Comparison of ENCODE assay signal across 8 cellular contexts in the genomic region with DNA sequence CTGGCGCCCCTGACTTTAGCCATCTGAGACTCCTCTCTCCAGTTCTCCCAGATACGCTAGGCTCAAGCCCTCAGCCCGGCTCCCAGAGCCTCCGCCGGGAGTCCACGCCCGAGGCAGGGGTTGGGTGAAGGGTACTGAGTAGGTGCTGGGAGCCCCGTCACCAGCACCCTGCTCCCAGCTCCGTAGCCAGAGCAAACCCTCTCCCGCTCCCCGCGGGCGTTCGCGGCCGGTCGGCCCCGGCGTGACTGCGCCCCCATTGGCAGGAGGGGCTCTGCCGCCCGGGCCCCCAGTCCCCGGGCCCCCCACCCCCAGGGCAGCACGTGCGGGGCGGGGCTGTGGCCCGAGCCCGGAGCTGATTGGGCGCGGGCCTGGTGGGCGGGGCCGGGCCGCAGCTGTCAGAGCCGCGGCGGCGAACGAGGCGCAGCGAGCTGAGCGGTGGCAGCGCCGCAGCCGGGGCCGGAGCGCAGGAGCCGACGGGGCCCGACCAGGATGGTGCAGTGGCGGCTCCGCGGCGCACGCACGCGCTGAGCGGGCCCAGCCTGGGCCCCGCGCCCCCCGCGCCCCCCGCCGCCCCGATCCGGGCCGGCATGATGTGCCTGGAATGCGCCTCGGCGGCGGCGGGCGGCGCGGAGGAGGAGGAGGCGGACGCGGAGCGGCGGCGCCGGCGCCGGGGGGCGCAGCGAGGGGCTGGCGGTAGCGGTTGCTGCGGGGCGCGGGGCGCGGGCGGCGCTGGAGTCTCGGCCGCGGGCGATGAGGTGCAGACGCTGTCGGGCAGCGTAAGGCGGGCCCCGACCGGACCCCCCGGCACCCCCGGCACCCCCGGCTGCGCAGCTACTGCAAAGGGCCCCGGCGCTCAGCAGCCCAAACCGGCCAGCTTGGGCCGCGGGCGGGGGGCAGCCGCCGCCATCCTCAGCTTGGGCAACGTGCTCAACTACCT. TPM values are rescaled to one million over a fixed set of nuclear protein-coding genes. Genes with fewer than 3 reads are reported as not detected.
A peak's percentile ranks its signal among the peaks of the same experiment; 100 is the strongest.
DNase-seq lines count a peak whose midpoint lies in the region; ATAC-seq and TF ChIP-seq lines count a peak whose summit lies in the region.

A gene with protein sequence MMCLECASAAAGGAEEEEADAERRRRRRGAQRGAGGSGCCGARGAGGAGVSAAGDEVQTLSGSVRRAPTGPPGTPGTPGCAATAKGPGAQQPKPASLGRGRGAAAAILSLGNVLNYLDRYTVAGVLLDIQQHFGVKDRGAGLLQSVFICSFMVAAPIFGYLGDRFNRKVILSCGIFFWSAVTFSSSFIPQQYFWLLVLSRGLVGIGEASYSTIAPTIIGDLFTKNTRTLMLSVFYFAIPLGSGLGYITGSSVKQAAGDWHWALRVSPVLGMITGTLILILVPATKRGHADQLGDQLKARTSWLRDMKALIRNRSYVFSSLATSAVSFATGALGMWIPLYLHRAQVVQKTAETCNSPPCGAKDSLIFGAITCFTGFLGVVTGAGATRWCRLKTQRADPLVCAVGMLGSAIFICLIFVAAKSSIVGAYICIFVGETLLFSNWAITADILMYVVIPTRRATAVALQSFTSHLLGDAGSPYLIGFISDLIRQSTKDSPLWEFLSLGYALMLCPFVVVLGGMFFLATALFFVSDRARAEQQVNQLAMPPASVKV (plus strand): TSS at position 421 of the 937 bp plus-strand sequence. CDS start 167 bp downstream, at position 588.

- peaks cover 66% of the 10 kb centered on the region for H3K4me1 ChIP-seq in PC-9 (replicated peaks; ENCODE audit: insufficient read depth)
- peaks cover 17% of the 10 kb centered on the region for H3K4me1 ChIP-seq in stomach smooth muscle (ENCODE audit: control insufficient read depth, insufficient read depth, low read length)

- CTCF ChIA-PET in PC-9 (lab: Charles Lee) = interaction anchor here (0.6 to 1.2 kb wide), 3 partner anchors 23 to 102 kb away, joined by 3 to 7 read pairs (median 4); no protein-coding TSS in a partner anchor

- H3K9ac ChIP-seq in neural cell (ENCODE audit: low read length) (peak within 1 kb of the TSS; percentile 95), stomach smooth muscle (ENCODE audit: low read length in 2 of 2) (no peak within 1 kb of the TSS)

- TF ChIP-seq EP300 in neural cell (conservative IDR thresholded peaks at IDR 0.05; ENCODE audit: poor library complexity, severe bottlenecking) = no peak

- BruUV-seq in PC-9 (replicated peaks; lab: Mats Ljungman, UMichigan) = no TSS peak

- H3K9me2 ChIP-seq in PC-9 (ENCODE audit: insufficient read depth) (no peaks in the 10 kb centered on the region), neural cell (ENCODE audit: insufficient read depth, low read length) (no peaks in the 10 kb centered on the region)

- TF ChIP-seq RAD21 in neural cell (conservative IDR thresholded peaks at IDR 0.05) = no peak

- H3K27ac ChIP-seq in PC-9 = peak within 1 kb of the TSS; percentile 78
- peak within 1 kb of the TSS; percentile 81 for H3K27ac ChIP-seq in neural cell (ENCODE audit: low read length)
- no peak within 1 kb of the TSS for H3K27ac ChIP-seq in stomach smooth muscle (ENCODE audit: low read length)

- ATAC-seq in HG03139 (IDR thresholded peaks at IDR 0.05; ENCODE audit: unreplicated experiment) = peak; percentile 58
- ATAC-seq in HG02938 (IDR thresholded peaks at IDR 0.05; ENCODE audit: unreplicated experiment) = no peak

- TF ChIP-seq CTCF in PC-9 (conservative IDR thresholded peaks at IDR 0.05) = no peak
- TF ChIP-seq CTCF in neural cell (IDR thresholded peaks at IDR 0.05; ENCODE audit: poor library complexity, severe bottlenecking) = no peak

- no peaks in the 10 kb centered on the region for H3K36me3 ChIP-seq in PC-9 (ENCODE audit: low read depth)
- no peaks in the 10 kb centered on the region for H3K36me3 ChIP-seq in neural cell (ENCODE audit: insufficient read depth, low read length)
- no peaks in the 10 kb centered on the region for H3K36me3 ChIP-seq in stomach smooth muscle (ENCODE audit: control insufficient read depth in 2 of 2, insufficient read depth in 2 of 2, low read length in 2 of 2)

- intact Hi-C loops in PC-9 (cut with micrococcal nuclease; ENCODE audit: unreplicated experiment) = loop anchor here (5.0 kb wide), 1 partner anchor 129 kb away; no protein-coding TSS in a partner anchor

- no peaks in the 10 kb centered on the region for H4K20me1 ChIP-seq in PC-9 (ENCODE audit: insufficient read depth)
- H4K20me1 ChIP-seq in neural cell (ENCODE audit: insufficient read depth) = no peaks in the 10 kb centered on the region

- peak within 1 kb of the TSS; percentile 81 for H3K4me3 ChIP-seq in PC-9
- H3K4me3 ChIP-seq in neural cell (ENCODE audit: low read length) = peak within 1 kb of the TSS; percentile 97
- H3K4me3 ChIP-seq in stomach smooth muscle (ENCODE audit: low read length in 2 of 2) = peak within 1 kb of the TSS; percentile 53 to 66

- H3K79me2 ChIP-seq in PC-9 (ENCODE audit: low read depth) = peaks cover 51% of the 10 kb centered on the region
- peaks cover 11% of the 10 kb centered on the region for H3K79me2 ChIP-seq in neural cell (replicated peaks; ENCODE audit: insufficient read depth, low read length)

- H3K27me3 ChIP-seq in PC-9 (ENCODE audit: insufficient read depth, low read depth) (no peaks in the 10 kb centered on the region), neural cell (ENCODE audit: insufficient read depth, low read depth, low read length) (peaks cover 11% of the 10 kb centered on the region), stomach smooth muscle (ENCODE audit: control insufficient read depth in 1 of 2, insufficient read depth in 2 of 2, low read length in 2 of 2) (peaks cover 29 to 30% of the 10 kb centered on the region in 2 donors)

- POLR2A ChIA-PET in PC-9 (lab: Charles Lee; ENCODE audit: unreplicated experiment) = interaction anchor here (0.5 to 0.7 kb wide), 6 partner anchors 10 to 1336 kb away, joined by 3 to 11 read pairs (median 4); no protein-coding TSS in a partner anchor

- H3K9me3 ChIP-seq in PC-9 (ENCODE audit: insufficient read depth, low read depth) (no peaks in the 10 kb centered on the region), neural cell (ENCODE audit: low read length) (no peaks in the 10 kb centered on the region), stomach smooth muscle (ENCODE audit: control insufficient read depth in 2 of 2, low read length in 2 of 2) (no peaks in the 10 kb centered on the region)

- peak; percentile 45 for DNase-seq in EH (ENCODE audit: low read depth)
- peak; percentile 77 to 84 for DNase-seq in PC-9
- DNase-seq in activated gamma-delta T cell treated with anti-CD3 and anti-CD28 coated beads, Interleukin-2, amount 50 U/mL, for 16 hours (ENCODE audit: low read depth) = peak; percentile 25
- peak; percentile 93 for DNase-seq in germinal center (ENCODE audit: low spot score)

- peak within 1 kb of the TSS; percentile 67 for H2AFZ ChIP-seq in PC-9
- peak within 1 kb of the TSS; percentile 75 for H2AFZ ChIP-seq in neural cell (ENCODE audit: low read depth, low read length)

- H3K4me2 ChIP-seq in PC-9 (peak within 1 kb of the TSS; percentile 94), neural cell (ENCODE audit: low read length) (peak within 1 kb of the TSS; percentile 76)

- H3F3A ChIP-seq in PC-9 (ENCODE audit: insufficient read depth, low read depth) (peaks cover 60% of the 10 kb centered on the region), neural cell (ENCODE audit: insufficient read depth, low read length, poor library complexity, severe bottlenecking) (peaks cover 4% of the 10 kb centered on the region)

TF ChIP-seq in neural cell, 6 proteins besides CTCF, POLR2A, EP300 and RAD21:
- TF ChIP-seq TAF1 (IDR thresholded peaks at IDR 0.05; ENCODE audit: low read depth) = peak; percentile 81
- no peak for TF ChIP-seq EZH2 (IDR thresholded peaks at IDR 0.05; ENCODE audit: borderline replicate concordance, insufficient read depth, low read length, poor library complexity, severe bottlenecking)
- TF ChIP-seq POLR2AphosphoS5 (IDR thresholded peaks at IDR 0.05) = peak; percentile 92
- TF ChIP-seq, protein P1, sequence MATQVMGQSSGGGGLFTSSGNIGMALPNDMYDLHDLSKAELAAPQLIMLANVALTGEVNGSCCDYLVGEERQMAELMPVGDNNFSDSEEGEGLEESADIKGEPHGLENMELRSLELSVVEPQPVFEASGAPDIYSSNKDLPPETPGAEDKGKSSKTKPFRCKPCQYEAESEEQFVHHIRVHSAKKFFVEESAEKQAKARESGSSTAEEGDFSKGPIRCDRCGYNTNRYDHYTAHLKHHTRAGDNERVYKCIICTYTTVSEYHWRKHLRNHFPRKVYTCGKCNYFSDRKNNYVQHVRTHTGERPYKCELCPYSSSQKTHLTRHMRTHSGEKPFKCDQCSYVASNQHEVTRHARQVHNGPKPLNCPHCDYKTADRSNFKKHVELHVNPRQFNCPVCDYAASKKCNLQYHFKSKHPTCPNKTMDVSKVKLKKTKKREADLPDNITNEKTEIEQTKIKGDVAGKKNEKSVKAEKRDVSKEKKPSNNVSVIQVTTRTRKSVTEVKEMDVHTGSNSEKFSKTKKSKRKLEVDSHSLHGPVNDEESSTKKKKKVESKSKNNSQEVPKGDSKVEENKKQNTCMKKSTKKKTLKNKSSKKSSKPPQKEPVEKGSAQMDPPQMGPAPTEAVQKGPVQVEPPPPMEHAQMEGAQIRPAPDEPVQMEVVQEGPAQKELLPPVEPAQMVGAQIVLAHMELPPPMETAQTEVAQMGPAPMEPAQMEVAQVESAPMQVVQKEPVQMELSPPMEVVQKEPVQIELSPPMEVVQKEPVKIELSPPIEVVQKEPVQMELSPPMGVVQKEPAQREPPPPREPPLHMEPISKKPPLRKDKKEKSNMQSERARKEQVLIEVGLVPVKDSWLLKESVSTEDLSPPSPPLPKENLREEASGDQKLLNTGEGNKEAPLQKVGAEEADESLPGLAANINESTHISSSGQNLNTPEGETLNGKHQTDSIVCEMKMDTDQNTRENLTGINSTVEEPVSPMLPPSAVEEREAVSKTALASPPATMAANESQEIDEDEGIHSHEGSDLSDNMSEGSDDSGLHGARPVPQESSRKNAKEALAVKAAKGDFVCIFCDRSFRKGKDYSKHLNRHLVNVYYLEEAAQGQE (IDR thresholded peaks at IDR 0.05; ENCODE audit: borderline replicate concordance) = no peak
- TF ChIP-seq SMC3 (conservative IDR thresholded peaks at IDR 0.05; ENCODE audit: poor library complexity) = no peak
- TF ChIP-seq MXI1 (conservative IDR thresholded peaks at IDR 0.05; ENCODE audit: poor library complexity, severe bottlenecking) = peak; percentile 31

RNA-seq across cellular contexts. Expression of the gene that starts here (rescaled TPM):
- total RNA-seq in PC-9 (2021) = 25.7 and 33.8 TPM in 2 replicates
- 39.7 and 57.5 TPM in 2 replicates for polyA plus RNA-seq in neural cell
- 29.3 and 36.8 TPM in 2 replicates for polyA minus RNA-seq in neural cell

Comparison
In these comparisons a context has a peak if more than half of its experiments do, and no peak if none do; other contexts are left out.
1. DNase-seq: peak in every context shown above with its lines; median percentile 93 in germinal center; 80 in PC-9; 45 in EH; 25 in activated gamma-delta T cell treated with anti-CD3 and anti-CD28 coated beads, Interleukin-2, amount 50 U/mL, for 16 hours.